Comparison of ENCODE assay signal across 8 cellular contexts in the genomic region with DNA sequence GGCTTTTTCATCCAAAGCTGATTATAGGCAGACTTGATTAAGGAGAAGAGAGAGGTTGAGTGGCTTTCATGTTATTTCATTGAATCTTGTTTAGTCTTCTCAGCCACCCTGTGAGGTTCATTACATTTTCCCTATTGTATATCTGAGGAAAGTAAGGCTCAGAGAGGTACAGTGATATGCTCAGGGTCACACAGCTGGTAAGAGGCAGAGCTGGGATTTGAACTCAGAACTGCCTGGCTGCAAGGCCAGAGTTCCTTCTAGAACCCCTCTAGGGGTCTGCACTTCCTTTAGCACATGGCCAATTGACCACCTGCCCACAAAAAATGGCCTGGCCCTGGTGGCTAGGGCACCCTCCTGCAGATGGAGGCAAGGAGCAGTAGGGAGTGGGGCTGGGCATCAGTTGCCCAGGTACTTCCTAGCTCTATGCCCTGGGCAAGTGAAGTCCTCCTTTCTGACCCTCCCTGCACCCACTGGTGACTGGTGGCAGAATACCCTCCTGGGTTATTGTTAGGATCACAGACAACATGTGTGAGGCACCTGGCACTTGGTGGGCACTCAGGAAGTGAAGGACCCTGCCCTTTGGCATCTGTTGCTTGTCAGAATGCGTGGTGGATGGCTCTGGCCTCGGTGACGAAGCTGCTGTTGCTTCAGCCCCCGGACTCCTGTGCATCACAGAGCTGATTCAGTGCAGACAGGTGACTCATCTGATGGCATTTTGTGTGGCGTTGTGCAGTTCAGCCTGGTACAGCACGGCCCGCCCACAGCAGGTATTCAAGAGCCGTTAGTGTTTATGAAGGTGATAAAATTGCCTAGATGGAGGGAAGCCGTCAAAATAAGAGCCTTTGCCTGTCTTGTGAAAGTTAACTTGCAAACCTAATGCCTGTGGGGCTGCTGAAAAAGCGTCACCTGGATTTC.
DNase-seq lines count a peak whose midpoint lies in the region; ATAC-seq and TF ChIP-seq lines count a peak whose summit lies in the region.

No MANE protein-coding gene starts in this region.

- TF ChIP-seq CTCF in foreskin fibroblast (IDR thresholded peaks at IDR 0.05; ENCODE audit: low read depth, low read length) = no peak

- DNase-seq in NCI-H510A treated with DMSO at 0.1 percent for 48 hours (lab: John Stamatoyannopoulos, UW) (peak; percentile 29), NCI-H510A (lab: John Stamatoyannopoulos, UW) (no peak), foreskin fibroblast (peak; percentile 58 to 74), COLO668 (lab: John Stamatoyannopoulos, UW; ENCODE audit: unreplicated experiment) (no peak)
- peak; percentile 5 for DNase-seq in activated CD4-positive, CD25-positive, alpha-beta regulatory T cell treated with anti-CD3 and anti-CD28 coated beads, Interleukin-2, amount 50 U/mL, for 16 hours (ENCODE audit: low read depth, low spot score)
- peak; percentile 60 for DNase-seq in stimulated activated CD4-positive, alpha-beta T cell treated with anti-CD3 and anti-CD28 coated beads, Interleukin-4, amount 100 ng/mL, for 1 hour

- ATAC-seq in HG03378 (IDR thresholded peaks at IDR 0.05; ENCODE audit: unreplicated experiment) (no peak), GM21390 (IDR thresholded peaks at IDR 0.05; ENCODE audit: unreplicated experiment) (no peak)

- H3K4me3 ChIP-seq in foreskin fibroblast (ENCODE audit: low read depth in 1 of 2, low read length in 2 of 2) = no peak overlapping the region

Comparison
In these comparisons a context has a peak if more than half of its experiments do, and no peak if none do; other contexts are left out.
1. DNase-seq: peak in NCI-H510A treated with DMSO at 0.1 percent for 48 hours (single experiment), activated CD4-positive, CD25-positive, alpha-beta regulatory T cell treated with anti-CD3 and anti-CD28 coated beads, Interleukin-2, amount 50 U/mL, for 16 hours (single experiment), foreskin fibroblast (2 of 2) and stimulated activated CD4-positive, alpha-beta T cell treated with anti-CD3 and anti-CD28 coated beads, Interleukin-4, amount 100 ng/mL, for 1 hour (single experiment); none in NCI-H510A (single experiment) and COLO668 (single experiment).